In the genomic region with DNA sequence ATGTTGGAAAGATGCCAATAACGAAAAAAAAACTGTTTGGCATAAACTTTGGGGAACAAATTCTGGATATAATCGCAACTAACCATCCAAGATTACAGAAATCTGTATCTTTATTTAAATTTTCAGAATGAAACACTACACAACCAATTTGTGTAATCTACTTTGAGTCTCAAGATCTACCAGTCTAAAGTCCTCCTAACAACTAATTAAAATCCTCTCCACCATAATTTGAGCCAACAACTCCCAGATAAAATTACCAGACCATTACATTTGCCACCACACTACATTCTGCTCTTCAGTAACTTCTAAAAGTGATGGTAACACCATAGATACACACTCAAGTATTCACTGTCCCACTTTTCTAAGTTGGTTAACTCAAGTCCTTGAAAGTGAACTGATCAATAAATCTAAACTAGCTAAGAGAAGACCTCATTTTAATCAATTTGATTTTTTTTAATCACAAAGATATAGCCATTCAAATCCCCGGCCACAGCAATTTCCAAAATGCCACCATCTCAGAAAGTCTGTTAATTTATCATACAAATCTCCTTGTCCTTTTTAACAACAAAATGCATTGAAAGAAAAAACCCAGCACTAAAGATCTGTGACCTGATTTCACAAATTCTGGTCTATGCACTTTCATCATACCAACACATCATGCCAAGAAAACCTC, we compare ENCODE assay signal across 8 cellular contexts. TPM values are rescaled to one million over a fixed set of nuclear protein-coding genes. Genes with fewer than 3 reads are reported as not detected.
DNase-seq lines count a peak whose midpoint lies in the region; ATAC-seq and TF ChIP-seq lines count a peak whose summit lies in the region.

No MANE protein-coding gene starts in this region.

- H3K79me2 ChIP-seq in ACC112 (ENCODE audit: control insufficient read depth, insufficient read depth, low read length, unreplicated experiment): peaks cover 62% of the 10 kb centered on the region

- ATAC-seq in GM18505 (IDR thresholded peaks at IDR 0.05; ENCODE audit: unreplicated experiment): no peak

- peak overlapping the region; percentile 74 for H3K9ac ChIP-seq in muscle layer of colon (ENCODE audit: low read length)

- peaks cover 11% of the 10 kb centered on the region for H3K4me1 ChIP-seq in ACC112 (ENCODE audit: control insufficient read depth, insufficient read depth, low read length, unreplicated experiment)
- peaks cover 32% of the 10 kb centered on the region for H3K4me1 ChIP-seq in muscle layer of colon (ENCODE audit: insufficient read depth, low read length)

- CTCF ChIA-PET in RWPE1 (lab: Yijun Ruan, JAX): interaction anchor here (0.7 kb wide), 2 partner anchors 15 to 148 kb away, joined by 3 to 4 read pairs; no protein-coding TSS in a partner anchor

- TF ChIP-seq CTCF in cardiac fibroblast (IDR thresholded peaks at IDR 0.05; ENCODE audit: low read depth, low read length) (no peak), RWPE1 (conservative IDR thresholded peaks at IDR 0.05; ENCODE audit: low read depth) (no peak)

- H3K27ac ChIP-seq in ACC112 (ENCODE audit: low read depth, low read length) (peak overlapping the region; percentile 46), muscle layer of colon (ENCODE audit: low read depth, low read length) (peak overlapping the region; percentile 82), RWPE1 (no peak overlapping the region)

- H3K4me3 ChIP-seq in ACC112 (ENCODE audit: low read depth, low read length): peak overlapping the region; percentile 85
- peak overlapping the region; percentile 71 to 89 for H3K4me3 ChIP-seq in cardiac fibroblast (replicated peaks in 1 of 2; ENCODE audit: low read depth in 2 of 2, low read length in 2 of 2)
- peak overlapping the region; percentile 64 to 81 for H3K4me3 ChIP-seq in muscle layer of colon (ENCODE audit: low read depth in 1 of 2, low read length in 2 of 2)

- no peak for TF ChIP-seq POLR2A in GM18505 (IDR thresholded peaks at IDR 0.05; ENCODE audit: borderline replicate concordance, extremely low read depth, insufficient read depth, insufficient read length)

- DNase-seq in HT-29 (ENCODE audit: low spot score) (peak; percentile 23), cardiac fibroblast (ENCODE audit: low read depth in 2 of 2) (peak; percentile 57 to 63), RWPE1 (ENCODE audit: low spot score) (no peak), mucosa of gallbladder (ENCODE audit: low spot score) (no peak), KG1 (lab: John Stamatoyannopoulos, UW) (no peak)

- H2AFZ ChIP-seq in ACC112 (ENCODE audit: low read length, unreplicated experiment): no peak overlapping the region

- H3K9me3 ChIP-seq in muscle layer of colon (ENCODE audit: low read length): no peaks in the 10 kb centered on the region

- POLR2A ChIA-PET in RWPE1 (lab: Yijun Ruan, JAX; ENCODE audit: low non-redundant PET): interaction anchor here (1.1 kb wide), 1 partner anchor 18 kb away, joined by 3 read pairs; no protein-coding TSS in a partner anchor

- H3K27me3 ChIP-seq in ACC112 (ENCODE audit: insufficient read depth, low read length) (no peaks in the 10 kb centered on the region), muscle layer of colon (ENCODE audit: control insufficient read depth in 1 of 2, insufficient read depth in 2 of 2, low read length in 2 of 2) (no peaks in the 10 kb centered on the region)

- no peaks in the 10 kb centered on the region for H3K36me3 ChIP-seq in ACC112 (ENCODE audit: insufficient read depth, low read length)
- no peaks in the 10 kb centered on the region for H3K36me3 ChIP-seq in muscle layer of colon (ENCODE audit: insufficient read depth, low read length)

RNA-seq across cellular contexts. Expression of gene SIAH1, which starts 1.9 kb away (rescaled TPM):
- total RNA-seq in HT-29 (2014; rRNA removed; shearing (Covaris generic)): 23.7 and 24.8 TPM in 2 replicates
- 22.2 TPM for total RNA-seq in mucosa of gallbladder

Comparison
In these comparisons a context has a peak if more than half of its experiments do, and no peak if none do; other contexts are left out.
1. DNase-seq: peak in HT-29 (single experiment) and cardiac fibroblast (2 of 2); none in RWPE1 (single experiment), mucosa of gallbladder (single experiment) and KG1 (single experiment).
2. Peak in every context shown above with its lines, with median percentiles within 50 percentile points of each other: H3K4me3 ChIP-seq.